In genomic region chr13:25869941-25870340, GRCh38 we compare ENCODE assay signal across 16 cellular contexts.
A peak's percentile ranks its signal among the peaks of the same experiment; 100 is the strongest.
DNase-seq lines count a peak whose midpoint lies in the region; ATAC-seq and TF ChIP-seq lines count a peak whose summit lies in the region.
"Had no signal": no experiment of that assay in that cellular context is flagged by ENCODE, and none has a peak within 500 bp of the region (broad histone marks: within the 10 kb centered on the region; RNA-seq: fewer than 3 reads in every experiment).

No MANE protein-coding gene starts in this region.

- H3K23ac ChIP-seq in neuronal stem cell (ENCODE audit: low read depth, low read length, poor library complexity) = no peak overlapping the region

- WGBS in right cardiac atrium = 55% methylated on average over 12 of the region's 12 CpGs
- WGBS in heart left ventricle, 4 donors = 49 to 66% (median 59%) methylated on average over 9 to 12 of the region's 12 CpGs
- WGBS in neuronal stem cell (ENCODE audit: extremely low coverage in 2 of 2, insufficient read length in 2 of 2, insufficient replicate concordance in 1 of 2), 2 donors = no CpG with 5 or more reads among the region's 12 CpGs

- no peak for TF ChIP-seq CTCF in heart left ventricle (IDR thresholded peaks at IDR 0.05)
- no peak for TF ChIP-seq CTCF in upper lobe of right lung (IDR thresholded peaks at IDR 0.05)

- H3K79me1 ChIP-seq in neuronal stem cell (ENCODE audit: low read depth, low read length) = no peaks in the 10 kb centered on the region

- ATAC-seq in right cardiac atrium = peak; percentile 34 to 45
- no peak for ATAC-seq in heart left ventricle
- no peak for ATAC-seq in upper lobe of right lung

- H3K9me3 ChIP-seq in right cardiac atrium (ENCODE audit: control insufficient read depth, low read length) (no peaks in the 10 kb centered on the region), heart left ventricle (no peaks in the 10 kb centered on the region), neuronal stem cell (replicated peaks in 1 of 2; ENCODE audit: control insufficient read depth in 2 of 2, insufficient read depth in 1 of 2, low read depth in 1 of 2, low read length in 2 of 2) (no peaks in the 10 kb centered on the region), upper lobe of right lung (no peaks in the 10 kb centered on the region)

- no peak overlapping the region for H3K4me2 ChIP-seq in neuronal stem cell (ENCODE audit: insufficient read depth, low read length, poor library complexity, severe bottlenecking)
- H3K4me2 ChIP-seq: BLaER1 had no signal

- H2BK12ac ChIP-seq in neuronal stem cell (ENCODE audit: low read length) = peak overlapping the region; percentile 35

- no peaks in the 10 kb centered on the region for H3K27me3 ChIP-seq in right cardiac atrium (ENCODE audit: control insufficient read depth, insufficient read depth)
- H3K27me3 ChIP-seq in heart left ventricle = peaks cover 0 to 22% (median 0%) of the 10 kb centered on the region in 9 donors
- H3K27me3 ChIP-seq in neuronal stem cell (ENCODE audit: control insufficient read depth in 3 of 3, insufficient read depth in 3 of 3, low read depth in 1 of 3, low read length in 3 of 3) = peaks cover 0 to under 1% (median 0%) of the 10 kb centered on the region in 3 experiments
- H3K27me3 ChIP-seq in upper lobe of right lung = no peaks in the 10 kb centered on the region
- H3K27me3 ChIP-seq: BLaER1 had no signal

- H4K91ac ChIP-seq in neuronal stem cell (ENCODE audit: low read depth, low read length, poor library complexity) = no peak overlapping the region

- no peak overlapping the region for H3K4ac ChIP-seq in neuronal stem cell (ENCODE audit: low read length)

- TF ChIP-seq POLR2A in heart left ventricle (IDR thresholded peaks at IDR 0.05) = no peak

- no peak overlapping the region for H2BK5ac ChIP-seq in neuronal stem cell (ENCODE audit: low read length)

- H3K4me3 ChIP-seq in right cardiac atrium (ENCODE audit: low read length) = no peak overlapping the region
- no peak overlapping the region for H3K4me3 ChIP-seq in heart left ventricle
- no peak overlapping the region for H3K4me3 ChIP-seq in neuronal stem cell (ENCODE audit: low read length in 2 of 2)
- no peak overlapping the region for H3K4me3 ChIP-seq in upper lobe of right lung
- H3K4me3 ChIP-seq: BLaER1, GM23248 had no signal

- peak overlapping the region; percentile 66 for H3K18ac ChIP-seq in neuronal stem cell (ENCODE audit: low read length)

- peak overlapping the region; percentile 25 for H2BK15ac ChIP-seq in neuronal stem cell (ENCODE audit: low read length)

- H3K36me3 ChIP-seq in heart left ventricle (no peaks in the 10 kb centered on the region), neuronal stem cell (replicated peaks in 1 of 2; ENCODE audit: control insufficient read depth in 2 of 2, insufficient read depth in 2 of 2, low read length in 2 of 2) (no peaks in the 10 kb centered on the region), upper lobe of right lung (no peaks in the 10 kb centered on the region)
- H3K36me3 ChIP-seq: BLaER1 had no signal

- H2BK120ac ChIP-seq in neuronal stem cell (ENCODE audit: low read depth, low read length) = no peak overlapping the region

- H3K27ac ChIP-seq in right cardiac atrium (ENCODE audit: low read length) = no peak overlapping the region
- no peak overlapping the region for H3K27ac ChIP-seq in heart left ventricle
- H3K27ac ChIP-seq in neuronal stem cell (replicated peaks; ENCODE audit: low read length) = no peak overlapping the region
- no peak overlapping the region for H3K27ac ChIP-seq in upper lobe of right lung
- H3K27ac ChIP-seq: BLaER1, GM23248 had no signal

- H3K4me1 ChIP-seq in right cardiac atrium (ENCODE audit: control insufficient read depth, insufficient read depth, low read length) (no peaks in the 10 kb centered on the region), heart left ventricle (peaks cover 0 to 21% (median 0%) of the 10 kb centered on the region in 12 donors), neuronal stem cell (ENCODE audit: control insufficient read depth in 2 of 2, insufficient read depth in 1 of 2, low read depth in 1 of 2, low read length in 2 of 2) (peaks cover 0 to 12% of the 10 kb centered on the region in 2 donors), upper lobe of right lung (no peaks in the 10 kb centered on the region)

- DNase-seq in right cardiac atrium (no peak), heart left ventricle (no peak), cerebellar nuclear complex (lab: John Stamatoyannopoulos, UW) (peak; percentile 52 to 68), neuronal stem cell (ENCODE audit: low spot score) (no peak), NCI-H1694 (lab: John Stamatoyannopoulos, UW) (no peak), EL (no peak), upper lobe of right lung (no peak), dedifferentiated amniotic fluid mesenchymal stem cell (ENCODE audit: extremely low spot score) (no peak)
- DNase-seq: 8988T; CD4-positive, alpha-beta memory T cell; DMS153; DMS79; GM23248; HCEC 1CT; IMR-90 had no signal

- no peak overlapping the region for H3K9ac ChIP-seq in neuronal stem cell (ENCODE audit: low read depth, low read length, poor library complexity)
- H3K9ac ChIP-seq: BLaER1, GM23248 had no signal

- H3K14ac ChIP-seq in neuronal stem cell (ENCODE audit: low read length) = no peak overlapping the region

- H2AFZ ChIP-seq in neuronal stem cell (ENCODE audit: low read length) = no peak overlapping the region
- H2AFZ ChIP-seq: GM23248 had no signal

- intact Hi-C loops in right cardiac atrium (cut with DNase I) (no loop called here), heart left ventricle (cut with DNase I) (no loop called here), upper lobe of right lung (cut with DNase I) (no loop called here)

- peak overlapping the region; percentile 87 for H2AK5ac ChIP-seq in neuronal stem cell (ENCODE audit: low read depth, low read length)

- no peak overlapping the region for H4K8ac ChIP-seq in neuronal stem cell (ENCODE audit: low read depth, low read length)

Comparison
In these comparisons a context has a peak if more than half of its experiments do, and no peak if none do; other contexts are left out.
1. ATAC-seq: peak in right cardiac atrium (2 of 2); none in heart left ventricle (0 of 4) and upper lobe of right lung (single experiment).
2. DNase-seq: peak in cerebellar nuclear complex (2 of 2); none in right cardiac atrium (0 of 3), heart left ventricle (0 of 5), neuronal stem cell (single experiment), NCI-H1694 (single experiment), EL (single experiment), upper lobe of right lung (single experiment) and dedifferentiated amniotic fluid mesenchymal stem cell (single experiment).